ENCODE assay signal across 10 cellular contexts in genomic region chr15:64536244-64536836, GRCh38.
DNase-seq lines count a peak whose midpoint lies in the region; ATAC-seq, FAIRE-seq and TF ChIP-seq lines count a peak whose summit lies in the region.
"Had no signal": no experiment of that assay in that cellular context is flagged by ENCODE, and none has a peak within 500 bp of the region (broad histone marks: within the 10 kb centered on the region; RNA-seq: fewer than 3 reads in every experiment).

No MANE protein-coding gene starts in this region.

- H3K27me3 ChIP-seq in SJSA1 (replicated peaks) = no peaks in the 10 kb centered on the region
- no peaks in the 10 kb centered on the region for H3K27me3 ChIP-seq in psoas muscle (ENCODE audit: insufficient read depth in 3 of 3, low read length in 2 of 3)
- H3K27me3 ChIP-seq: cardiac muscle cell, right atrium auricular region had no signal

- DNase-seq in GM04504 (ENCODE audit: low read depth) = peak; percentile 52
- DNase-seq in SJSA1 (ENCODE audit: low read depth in 1 of 2, low spot score in 2 of 2) = peak; percentile 47 to 72
- no peak for DNase-seq in endothelial cell (ENCODE audit: low spot score)
- peak; percentile 64 for DNase-seq in pulmonary artery endothelial cell (ENCODE audit: low read depth, low spot score)
- no peak for DNase-seq in iPS-NIHi11 (ENCODE audit: low spot score)
- no peak for DNase-seq in psoas muscle
- no peak for DNase-seq in GM12891 (ENCODE audit: insufficient read length, low spot score)

- intact Hi-C loops in psoas muscle (cut with DNase I) = no loop called here

- H3K4me1 ChIP-seq in SJSA1 (replicated peaks) (peaks cover 18% of the 10 kb centered on the region), psoas muscle (peaks cover 4% of the 10 kb centered on the region)

- H3K4me1 Mint-ChIP-seq in endothelial cell (ENCODE audit: unreplicated experiment) = peaks cover 13% of the 10 kb centered on the region

- H3K36me3 ChIP-seq in SJSA1 (no peaks in the 10 kb centered on the region), psoas muscle (ENCODE audit: insufficient read depth in 1 of 2, low read depth in 1 of 2) (no peaks in the 10 kb centered on the region)
- H3K36me3 ChIP-seq: cardiac muscle cell, right atrium auricular region had no signal

- FAIRE-seq in GM12891 (lab: Jason Lieb, UNC) = no peak

- H3K9me3 Mint-ChIP-seq in endothelial cell (ENCODE audit: unreplicated experiment) = no peaks in the 10 kb centered on the region

- H3K27me3 Mint-ChIP-seq in endothelial cell (ENCODE audit: unreplicated experiment) = no peaks in the 10 kb centered on the region

- H3K27ac Mint-ChIP-seq in endothelial cell (ENCODE audit: unreplicated experiment) = peak overlapping the region; percentile 59

- no peak for ATAC-seq in GM21737 (IDR thresholded peaks at IDR 0.05; ENCODE audit: unreplicated experiment)
- ATAC-seq in psoas muscle = no peak

- H3K4me3 Mint-ChIP-seq in endothelial cell (ENCODE audit: unreplicated experiment) = no peak overlapping the region

- H3K4me3 ChIP-seq in SJSA1 (no peak overlapping the region), psoas muscle (no peak overlapping the region)
- H3K4me3 ChIP-seq: cardiac muscle cell, right atrium auricular region had no signal

- WGBS in psoas muscle, 3 donors = 84 to 94% (median 91%) methylated on average over 6 of the region's 6 CpGs

- no peaks in the 10 kb centered on the region for H3K9me3 ChIP-seq in SJSA1 (replicated peaks)
- no peaks in the 10 kb centered on the region for H3K9me3 ChIP-seq in psoas muscle
- H3K9me3 ChIP-seq: right atrium auricular region had no signal

- H3K27ac ChIP-seq in SJSA1 (peak overlapping the region; percentile 18), psoas muscle (no peak overlapping the region)
- H3K27ac ChIP-seq: cardiac muscle cell, right atrium auricular region had no signal

- no peak for TF ChIP-seq POLR2A in GM12891 (IDR thresholded peaks at IDR 0.05; ENCODE audit: low read depth, low read length)

- TF ChIP-seq CTCF in endothelial cell (IDR thresholded peaks at IDR 0.05; ENCODE audit: unreplicated experiment) (no peak), psoas muscle (IDR thresholded peaks at IDR 0.05) (no peak)

- peaks cover 3% of the 10 kb centered on the region for H3K36me3 Mint-ChIP-seq in endothelial cell (ENCODE audit: low read depth, unreplicated experiment)

TF ChIP-seq in GM12891, 5 proteins besides CTCF, POLR2A, EP300 and RAD21:
- TF ChIP-seq PAX5 (IDR thresholded peaks at IDR 0.05; ENCODE audit: insufficient read depth, low read length, severe bottlenecking) (no peak), SPI1 (IDR thresholded peaks at IDR 0.05; ENCODE audit: low read depth, low read length) (no peak), POU2F2 (IDR thresholded peaks at IDR 0.05; ENCODE audit: low read depth, low read length) (no peak), TAF1 (IDR thresholded peaks at IDR 0.05; ENCODE audit: low read depth, low read length) (no peak), POLR2AphosphoS5 (IDR thresholded peaks at IDR 0.05; ENCODE audit: low read depth, low read length) (no peak)

Comparison
In these comparisons a context has a peak if more than half of its experiments do, and no peak if none do; other contexts are left out.
1. DNase-seq: peak in GM04504 (single experiment), SJSA1 (2 of 2) and pulmonary artery endothelial cell (single experiment); none in endothelial cell (single experiment), iPS-NIHi11 (single experiment), psoas muscle (0 of 2) and GM12891 (single experiment).